ENCODE assay signal across 8 cellular contexts in the genomic region with DNA sequence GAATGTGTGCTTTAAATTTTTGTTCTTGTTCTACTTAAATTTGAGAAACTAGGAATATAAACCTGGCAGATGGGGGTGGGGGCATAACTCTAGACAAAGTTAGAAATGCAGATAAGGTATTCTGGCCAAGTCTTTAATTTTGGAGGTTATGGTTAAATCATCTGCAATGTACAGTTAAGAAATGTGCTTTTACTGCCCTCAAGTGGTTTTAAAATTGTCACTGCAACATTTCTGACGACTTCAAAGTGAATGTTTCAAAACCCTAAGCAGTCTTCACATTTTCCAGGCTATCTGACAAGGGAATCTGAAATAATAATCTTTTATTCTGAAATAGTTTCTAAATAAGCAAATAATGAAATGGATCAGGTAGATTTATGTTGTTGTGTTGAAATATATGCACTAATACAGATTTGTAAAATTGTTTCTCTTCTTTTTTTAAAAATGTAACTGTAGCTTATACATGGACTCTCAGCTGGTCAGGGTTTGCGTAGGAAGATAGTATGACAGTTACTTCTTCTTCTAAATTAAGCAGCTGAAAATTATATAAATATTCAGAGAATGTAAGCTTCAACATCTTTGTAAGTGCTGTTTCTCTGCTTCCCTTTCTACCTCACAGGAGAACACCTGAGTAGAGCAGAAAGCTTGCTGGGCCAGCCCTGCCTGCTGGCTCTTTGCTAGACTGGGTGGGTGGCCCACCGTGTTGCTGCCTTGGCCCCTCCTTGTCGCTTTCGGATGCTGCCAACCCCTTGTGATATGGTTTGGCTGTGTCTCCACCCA. TPM values are rescaled to one million over a fixed set of nuclear protein-coding genes. Genes with fewer than 3 reads are reported as not detected.
DNase-seq lines count a peak whose midpoint lies in the region; ATAC-seq and TF ChIP-seq lines count a peak whose summit lies in the region.

No MANE protein-coding gene starts in this region.

- H3K9me3 Mint-ChIP-seq in activated CD8-positive, alpha-beta T cell treated with anti-CD3 and anti-CD28 coated beads for 36 hours, result no peaks in the 10 kb centered on the region
- no peaks in the 10 kb centered on the region for H3K9me3 Mint-ChIP-seq in stimulated activated effector memory CD8-positive, alpha-beta T cell treated with anti-CD3 and anti-CD28 coated beads, Interleukin-12 subunit alpha, Interleukin-12 subunit beta, amount 100 ng/mL, for 72 hours

- no peaks in the 10 kb centered on the region for H3K36me3 ChIP-seq in right atrium auricular region

- POLR2A ChIA-PET in HEK293T (lab: Yijun Ruan, JAX), result no interaction called here
- POLR2A ChIA-PET in activated CD8-positive, alpha-beta T cell treated with anti-CD3 and anti-CD28 coated beads for 36 hours (lab: Charles Lee), result interaction anchor here (0.6 kb wide), 2 partner anchors 42 to 106 kb away, joined by 3 read pairs; no protein-coding TSS in a partner anchor

- H3K36me3 Mint-ChIP-seq in activated CD8-positive, alpha-beta T cell treated with anti-CD3 and anti-CD28 coated beads for 36 hours (ENCODE audit: low read depth), result no peaks in the 10 kb centered on the region
- H3K36me3 Mint-ChIP-seq in stimulated activated effector memory CD8-positive, alpha-beta T cell treated with anti-CD3 and anti-CD28 coated beads, Interleukin-12 subunit alpha, Interleukin-12 subunit beta, amount 100 ng/mL, for 72 hours, result no peaks in the 10 kb centered on the region

- H3K4me3 ChIP-seq in right atrium auricular region, result no peak overlapping the region

- H3K27me3 Mint-ChIP-seq in activated CD8-positive, alpha-beta T cell treated with anti-CD3 and anti-CD28 coated beads for 36 hours, result no peaks in the 10 kb centered on the region

- H3K4me3 Mint-ChIP-seq in activated CD8-positive, alpha-beta T cell treated with anti-CD3 and anti-CD28 coated beads for 36 hours, result no peak overlapping the region
- no peak overlapping the region for H3K4me3 Mint-ChIP-seq in stimulated activated effector memory CD8-positive, alpha-beta T cell treated with anti-CD3 and anti-CD28 coated beads, Interleukin-12 subunit alpha, Interleukin-12 subunit beta, amount 100 ng/mL, for 72 hours

- no peak overlapping the region for H3K27ac Mint-ChIP-seq in activated CD8-positive, alpha-beta T cell treated with anti-CD3 and anti-CD28 coated beads for 36 hours
- no peak overlapping the region for H3K27ac Mint-ChIP-seq in stimulated activated effector memory CD8-positive, alpha-beta T cell treated with anti-CD3 and anti-CD28 coated beads, Interleukin-12 subunit alpha, Interleukin-12 subunit beta, amount 100 ng/mL, for 72 hours

- no peaks in the 10 kb centered on the region for H3K4me1 ChIP-seq in right atrium auricular region

- H3K4me1 Mint-ChIP-seq in activated CD8-positive, alpha-beta T cell treated with anti-CD3 and anti-CD28 coated beads for 36 hours (ENCODE audit: low read depth), result peaks cover 3% of the 10 kb centered on the region
- H3K4me1 Mint-ChIP-seq in stimulated activated effector memory CD8-positive, alpha-beta T cell treated with anti-CD3 and anti-CD28 coated beads, Interleukin-12 subunit alpha, Interleukin-12 subunit beta, amount 100 ng/mL, for 72 hours, result peaks cover 6% of the 10 kb centered on the region

- DNase-seq in GM04503 (ENCODE audit: low read depth) (peak; percentile 33), HEK293T (ENCODE audit: extremely low spot score) (peak; percentile 27), NCI-H2081 treated with DMSO at 0.1 percent for 48 hours (lab: John Stamatoyannopoulos, UW) (peak; percentile 33), right atrium auricular region (ENCODE audit: low spot score) (no peak), nucleus accumbens (lab: John Stamatoyannopoulos, UW) (no peak)
- DNase-seq in activated CD8-positive, alpha-beta T cell treated with anti-CD3 and anti-CD28 coated beads for 36 hours, result no peak
- no peak for DNase-seq in stimulated activated effector memory CD8-positive, alpha-beta T cell treated with anti-CD3 and anti-CD28 coated beads, Interleukin-12 subunit alpha, Interleukin-12 subunit beta, amount 100 ng/mL, for 72 hours (ENCODE audit: low spot score in 2 of 2)
- DNase-seq in stimulated activated naive CD4-positive, alpha-beta T cell treated with Interleukin-2 at 50 U/mL for 16 hours (lab: John Stamatoyannopoulos, UW), result no peak

- CTCF ChIA-PET in HEK293T (lab: Yijun Ruan, JAX), result interaction anchor here (1.6 kb wide), 1 partner anchor 16 kb away, joined by 3 read pairs; no protein-coding TSS in a partner anchor
- CTCF ChIA-PET in activated CD8-positive, alpha-beta T cell treated with anti-CD3 and anti-CD28 coated beads for 36 hours (lab: Charles Lee), result interaction anchor here (0.7 to 2.1 kb wide), 20 partner anchors 10 to 656 kb away, joined by 3 to 22 read pairs (median 3); partner anchors contain the start of gene SUCNR1

- peak; percentile 73 for TF ChIP-seq CTCF in activated CD8-positive, alpha-beta T cell treated with anti-CD3 and anti-CD28 coated beads for 36 hours (IDR thresholded peaks at IDR 0.05)
- peak; percentile 40 to 79 for TF ChIP-seq CTCF in right atrium auricular region (IDR thresholded peaks at IDR 0.05)

- H3K27ac ChIP-seq in right atrium auricular region, result no peak overlapping the region

- no peaks in the 10 kb centered on the region for H3K27me3 ChIP-seq in right atrium auricular region

- no peaks in the 10 kb centered on the region for H3K9me3 ChIP-seq in right atrium auricular region

- intact Hi-C loops in activated CD8-positive, alpha-beta T cell treated with anti-CD3 and anti-CD28 coated beads for 36 hours (cut with micrococcal nuclease), result loop anchor here (5.0 kb wide), 1 partner anchor 451 kb away; no protein-coding TSS in a partner anchor

- peak; percentile 55 for ATAC-seq in activated CD8-positive, alpha-beta T cell treated with anti-CD3 and anti-CD28 coated beads for 36 hours
- ATAC-seq in stimulated activated effector memory CD8-positive, alpha-beta T cell treated with anti-CD3 and anti-CD28 coated beads, Interleukin-12 subunit alpha, Interleukin-12 subunit beta, amount 100 ng/mL, for 72 hours, result peak; percentile 48

TF ChIP-seq in HEK293T, 16 proteins besides CTCF, POLR2A, EP300 and RAD21:
- no peak for TF ChIP-seq FOXM1 (IDR thresholded peaks at IDR 0.05; ENCODE audit: borderline replicate concordance)
- no peak for TF ChIP-seq SUZ12 (IDR thresholded peaks at IDR 0.05)
- no peak for TF ChIP-seq CTBP1 (IDR thresholded peaks at IDR 0.05; ENCODE audit: borderline replicate concordance)
- no peak for TF ChIP-seq LEF1 (IDR thresholded peaks at IDR 0.05; ENCODE audit: borderline replicate concordance)
- TF ChIP-seq FOXK2 (IDR thresholded peaks at IDR 0.05), result no peak
- TF ChIP-seq ZNF384 (IDR thresholded peaks at IDR 0.05), result no peak
- TF ChIP-seq, protein P1, sequence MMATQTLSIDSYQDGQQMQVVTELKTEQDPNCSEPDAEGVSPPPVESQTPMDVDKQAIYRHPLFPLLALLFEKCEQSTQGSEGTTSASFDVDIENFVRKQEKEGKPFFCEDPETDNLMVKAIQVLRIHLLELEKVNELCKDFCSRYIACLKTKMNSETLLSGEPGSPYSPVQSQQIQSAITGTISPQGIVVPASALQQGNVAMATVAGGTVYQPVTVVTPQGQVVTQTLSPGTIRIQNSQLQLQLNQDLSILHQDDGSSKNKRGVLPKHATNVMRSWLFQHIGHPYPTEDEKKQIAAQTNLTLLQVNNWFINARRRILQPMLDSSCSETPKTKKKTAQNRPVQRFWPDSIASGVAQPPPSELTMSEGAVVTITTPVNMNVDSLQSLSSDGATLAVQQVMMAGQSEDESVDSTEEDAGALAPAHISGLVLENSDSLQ (IDR thresholded peaks at IDR 0.05), result no peak
- TF ChIP-seq FOXA1 (IDR thresholded peaks at IDR 0.05), result no peak
- TF ChIP-seq L3MBTL2 (conservative IDR thresholded peaks at IDR 0.05), result no peak
- no peak for TF ChIP-seq TARDBP (IDR thresholded peaks at IDR 0.05)
- TF ChIP-seq SP1 (IDR thresholded peaks at IDR 0.05), result no peak
- TF ChIP-seq NFRKB (IDR thresholded peaks at IDR 0.05), result no peak
- TF ChIP-seq ARNT (IDR thresholded peaks at IDR 0.05), result no peak
- no peak for TF ChIP-seq ELF4 (IDR thresholded peaks at IDR 0.05)
- no peak for TF ChIP-seq HDGF (IDR thresholded peaks at IDR 0.05; ENCODE audit: borderline replicate concordance)
- no peak for TF ChIP-seq BHLHE40 (IDR thresholded peaks at IDR 0.05; ENCODE audit: borderline replicate concordance)

RNA-seq across cellular contexts. Expression of gene SUCNR1, which starts 45.0 kb away (rescaled TPM):
- not detected for total RNA-seq in activated CD8-positive, alpha-beta T cell treated with anti-CD3 and anti-CD28 coated beads for 36 hours
- total RNA-seq in right atrium auricular region, result 1 to 10 TPM; 1.1 to 1.5 TPM

Comparison
In these comparisons a context has a peak if more than half of its experiments do, and no peak if none do; other contexts are left out.
1. DNase-seq: peak in GM04503 (single experiment), HEK293T (single experiment) and NCI-H2081 treated with DMSO at 0.1 percent for 48 hours (single experiment); none in activated CD8-positive, alpha-beta T cell treated with anti-CD3 and anti-CD28 coated beads for 36 hours (single experiment), right atrium auricular region (single experiment), stimulated activated effector memory CD8-positive, alpha-beta T cell treated with anti-CD3 and anti-CD28 coated beads, Interleukin-12 subunit alpha, Interleukin-12 subunit beta, amount 100 ng/mL, for 72 hours (0 of 2), nucleus accumbens (0 of 56) and stimulated activated naive CD4-positive, alpha-beta T cell treated with Interleukin-2 at 50 U/mL for 16 hours (single experiment).